1 cellular context compared by ENCODE assay signal in genomic region chr3:149277338-149277813, GRCh38.
TF ChIP-seq lines count a peak whose summit lies in the region.

No MANE protein-coding gene starts in this region.

TF ChIP-seq in HepG2, 621 proteins besides CTCF, POLR2A, EP300 and RAD21 (continues in another document):
- TF ChIP-seq MED1 (CRISPR knock-in tag; IDR thresholded peaks at IDR 0.05) = 0 out of 2 replicates have a peak, but pooled peaks have one; percentile 27
- no peak for TF ChIP-seq ZNF24 (IDR thresholded peaks at IDR 0.05)
- peak; percentile 56; the same call in 1 of the 2 replicates for TF ChIP-seq ELF3 (CRISPR knock-in tag; IDR thresholded peaks at IDR 0.05)
- TF ChIP-seq IKZF5 (CRISPR knock-in tag; IDR thresholded peaks at IDR 0.05) = peak; percentile 69; the same call in 1 of the 2 replicates
- peak; percentile 54 for TF ChIP-seq PAXIP1 (CRISPR knock-in tag; conservative IDR thresholded peaks at IDR 0.05)
- peak; percentile 80 for TF ChIP-seq CEBPG (CRISPR knock-in tag; IDR thresholded peaks at IDR 0.05)
- peak; percentile 35; the same call in 1 of the 2 replicates for TF ChIP-seq NFIC (IDR thresholded peaks at IDR 0.05; ENCODE audit: low read length)
- 0 out of 2 replicates have a peak, but pooled peaks have one; percentile 23 for TF ChIP-seq ZNF792 (CRISPR knock-in tag; IDR thresholded peaks at IDR 0.05)
- 0 out of 2 replicates have a peak, but pooled peaks have one; percentile 48 for TF ChIP-seq RCOR2 (CRISPR knock-in tag; IDR thresholded peaks at IDR 0.05)
- peak; percentile 92 for TF ChIP-seq FOXA3 (CRISPR knock-in tag; IDR thresholded peaks at IDR 0.05)
- 0 out of 4 replicates have a peak, but pooled peaks of 1 of the 2 experiments have one; percentile 7 for TF ChIP-seq KLF16 (CRISPR knock-in tag; IDR thresholded peaks at IDR 0.05)
- TF ChIP-seq TEF (CRISPR knock-in tag; IDR thresholded peaks at IDR 0.05) = no peak
- peak; percentile 90 for TF ChIP-seq ETV5 (CRISPR knock-in tag; IDR thresholded peaks at IDR 0.05; ENCODE audit: borderline replicate concordance)
- no peak for TF ChIP-seq ZNF33B (CRISPR knock-in tag; IDR thresholded peaks at IDR 0.05)
- TF ChIP-seq CEBPB (IDR thresholded peaks at IDR 0.05; ENCODE audit: borderline replicate concordance, low read depth, low read length) = peak; percentile 51; the same call in 1 of the 2 replicates
- no peak for TF ChIP-seq ZNF563 (CRISPR knock-in tag; IDR thresholded peaks at IDR 0.05)
- TF ChIP-seq ZNF3 (CRISPR knock-in tag; IDR thresholded peaks at IDR 0.05) = 0 out of 2 replicates have a peak, but pooled peaks have one; percentile 22
- no peak for TF ChIP-seq ZNF407 (CRISPR knock-in tag; IDR thresholded peaks at IDR 0.05; ENCODE audit: not compliant biosample characterization)
- TF ChIP-seq SAP130 (CRISPR knock-in tag; IDR thresholded peaks at IDR 0.05; ENCODE audit: low read depth) = peak; percentile 77
- TF ChIP-seq HMG20A (CRISPR knock-in tag; IDR thresholded peaks at IDR 0.05; ENCODE audit: borderline replicate concordance) = peak; percentile 68; the same call in 1 of the 2 replicates
- no peak for TF ChIP-seq ZNF770 (CRISPR knock-in tag; IDR thresholded peaks at IDR 0.05)
- TF ChIP-seq ZNF280D (CRISPR knock-in tag; IDR thresholded peaks at IDR 0.05) = no peak
- TF ChIP-seq ZNF687 (CRISPR knock-in tag; IDR thresholded peaks at IDR 0.05) = no peak
- TF ChIP-seq ZFP41 (CRISPR knock-in tag; IDR thresholded peaks at IDR 0.05; ENCODE audit: borderline replicate concordance) = no peak
- TF ChIP-seq CBFB (CRISPR knock-in tag; IDR thresholded peaks at IDR 0.05) = peak; percentile 68; the same call in 1 of the 2 replicates
- no peak for TF ChIP-seq NR2F6 (IDR thresholded peaks at IDR 0.05)
- 0 out of 2 replicates have a peak, but pooled peaks have one; percentile 13 for TF ChIP-seq NR2F6 (CRISPR knock-in tag; IDR thresholded peaks at IDR 0.05)
- no peak for TF ChIP-seq MBD4 (IDR thresholded peaks at IDR 0.05; ENCODE audit: borderline replicate concordance, low read length)
- peak; percentile 93 for TF ChIP-seq TFAP4 (IDR thresholded peaks at IDR 0.05; ENCODE audit: borderline replicate concordance, low read depth)
- no peak for TF ChIP-seq SOX13 (IDR thresholded peaks at IDR 0.05)
- peak in 1 of 2 experiments; percentile 34; a peak in 1 of 4 replicates for TF ChIP-seq SOX13 (CRISPR knock-in tag; conservative IDR thresholded peaks at IDR 0.05 in 1 of 2, IDR thresholded peaks at IDR 0.05 in 1 of 2)
